ENCODE assay signal across 11 cellular contexts in genomic region chr1:202834771-202835547, GRCh38. TPM values are rescaled to one million over a fixed set of nuclear protein-coding genes. Genes with fewer than 3 reads are reported as not detected.
DNase-seq lines count a peak whose midpoint lies in the region; ATAC-seq and TF ChIP-seq lines count a peak whose summit lies in the region.
"Had no signal": no experiment of that assay in that cellular context is flagged by ENCODE, and none has a peak within 500 bp of the region (broad histone marks: within the 10 kb centered on the region; RNA-seq: fewer than 3 reads in every experiment).

No MANE protein-coding gene starts in this region.

- H3K4me1 Mint-ChIP-seq in activated T-cell treated with anti-CD3 and anti-CD28 coated beads, Interleukin-2, amount 50 U/mL, for 72 hours (ENCODE audit: low read depth): peaks cover 40% of the 10 kb centered on the region
- H3K4me1 Mint-ChIP-seq in nephron progenitor cell: no peaks in the 10 kb centered on the region

- peaks cover 6% of the 10 kb centered on the region for H3K27me3 Mint-ChIP-seq in activated T-cell treated with anti-CD3 and anti-CD28 coated beads, Interleukin-2, amount 50 U/mL, for 72 hours (ENCODE audit: low read depth)
- H3K27me3 Mint-ChIP-seq in nephron progenitor cell (ENCODE audit: low read depth, poor library complexity): peaks cover 18% of the 10 kb centered on the region

- DNase-seq in stimulated activated CD4-positive, alpha-beta T cell treated with anti-CD3 and anti-CD28 coated beads, Interleukin-15, amount 100 ng/mL, for 24 hours: peak; percentile 49
- DNase-seq in stimulated activated CD4-positive, alpha-beta T cell treated with anti-CD3 and anti-CD28 coated beads, Interleukin-12 subunit alpha, Interleukin-12 subunit beta, amount 100 ng/mL, for 4 hours: no peak
- peak; percentile 26 to 34 for DNase-seq in activated T-cell treated with anti-CD3 and anti-CD28 coated beads, Interleukin-2, amount 50 U/mL, for 72 hours
- DNase-seq in iPS-NIHi7 (ENCODE audit: extremely low spot score) (peak; percentile 18), putamen (ENCODE audit: low spot score) (no peak), dedifferentiated amniotic fluid mesenchymal stem cell (ENCODE audit: extremely low spot score) (no peak), nephron progenitor cell (no peak)
- DNase-seq: lower lobe of right lung, NCI-H2227 treated with DMSO at 0.1 percent for 48 hours had no signal

- 46% methylated on average over 10 of the region's 10 CpGs for WGBS in thymus

- H3K27me3 ChIP-seq in thymus (ENCODE audit: control insufficient read depth, insufficient read depth): no peaks in the 10 kb centered on the region

- ATAC-seq in activated T-cell treated with anti-CD3 and anti-CD28 coated beads, Interleukin-2, amount 50 U/mL, for 72 hours (replicated peaks in 1 of 2): peak; percentile 76 to 77

- H3K27ac ChIP-seq in thymus (ENCODE audit: low read depth): peak overlapping the region; percentile 8
- H3K27ac ChIP-seq: lower lobe of right lung had no signal

- H3K4me3 ChIP-seq in thymus (ENCODE audit: low read length): no peak overlapping the region
- H3K4me3 ChIP-seq: lower lobe of right lung had no signal

- H3K36me3 ChIP-seq in thymus (ENCODE audit: control insufficient read depth, insufficient read depth): no peaks in the 10 kb centered on the region
- H3K36me3 ChIP-seq: lower lobe of right lung had no signal

- no peaks in the 10 kb centered on the region for H3K36me3 Mint-ChIP-seq in activated T-cell treated with anti-CD3 and anti-CD28 coated beads, Interleukin-2, amount 50 U/mL, for 72 hours (ENCODE audit: insufficient read depth in 2 of 2)
- no peaks in the 10 kb centered on the region for H3K36me3 Mint-ChIP-seq in nephron progenitor cell (ENCODE audit: low read depth)

- peaks cover 32% of the 10 kb centered on the region for H3K4me1 ChIP-seq in thymus (ENCODE audit: control insufficient read depth, insufficient read depth, low read length)

- peak overlapping the region; percentile 17 for H3K27ac Mint-ChIP-seq in activated T-cell treated with anti-CD3 and anti-CD28 coated beads, Interleukin-2, amount 50 U/mL, for 72 hours
- no peak overlapping the region for H3K27ac Mint-ChIP-seq in nephron progenitor cell

- peak overlapping the region; percentile 39 to 50 for H3K4me3 Mint-ChIP-seq in activated T-cell treated with anti-CD3 and anti-CD28 coated beads, Interleukin-2, amount 50 U/mL, for 72 hours
- no peak overlapping the region for H3K4me3 Mint-ChIP-seq in nephron progenitor cell

- no peak for TF ChIP-seq CTCF in nephron progenitor cell (IDR thresholded peaks at IDR 0.05)

- H3K9me3 ChIP-seq in thymus (ENCODE audit: control insufficient read depth): no peaks in the 10 kb centered on the region
- H3K9me3 ChIP-seq: lower lobe of right lung had no signal

- H3K9me3 Mint-ChIP-seq in activated T-cell treated with anti-CD3 and anti-CD28 coated beads, Interleukin-2, amount 50 U/mL, for 72 hours: no peaks in the 10 kb centered on the region
- no peaks in the 10 kb centered on the region for H3K9me3 Mint-ChIP-seq in nephron progenitor cell

RNA-seq across cellular contexts. Expression of gene PCAT6, which starts 24.2 kb away (rescaled TPM):
- 1 to 10 TPM; 1.0 to 1.8 TPM for total RNA-seq in activated T-cell treated with anti-CD3 and anti-CD28 coated beads, Interleukin-2, amount 50 U/mL, for 72 hours
- polyA plus RNA-seq in thymus: 1.5 TPM
- total RNA-seq: T-helper 2 cell treated with Interferon-gamma antibody and Interleukin-4, amounts not matched to agents 100 ng/mL and 5 ng/mL, for 36 hours had no signal

RNA-seq across cellular contexts. Expression of gene KDM5B, which starts 26.7 kb away (rescaled TPM):
- 10 to 100 TPM; 47.0 to 53.6 TPM for total RNA-seq in activated T-cell treated with anti-CD3 and anti-CD28 coated beads, Interleukin-2, amount 50 U/mL, for 72 hours
- 32.0 TPM for polyA plus RNA-seq in thymus

RNA-seq across cellular contexts. Expression of gene RABIF, which starts 54.0 kb away (rescaled TPM):
- total RNA-seq in activated T-cell treated with anti-CD3 and anti-CD28 coated beads, Interleukin-2, amount 50 U/mL, for 72 hours: 10 to 100 TPM in 1 of 2 donors, 1 to 10 TPM in 1; 8.4 to 10.8 TPM
- 9.4 TPM for polyA plus RNA-seq in thymus

Comparison
In these comparisons a context has a peak if more than half of its experiments do, and no peak if none do; other contexts are left out.
1. DNase-seq: peak in stimulated activated CD4-positive, alpha-beta T cell treated with anti-CD3 and anti-CD28 coated beads, Interleukin-15, amount 100 ng/mL, for 24 hours (single experiment), activated T-cell treated with anti-CD3 and anti-CD28 coated beads, Interleukin-2, amount 50 U/mL, for 72 hours (2 of 2) and iPS-NIHi7 (single experiment); none in stimulated activated CD4-positive, alpha-beta T cell treated with anti-CD3 and anti-CD28 coated beads, Interleukin-12 subunit alpha, Interleukin-12 subunit beta, amount 100 ng/mL, for 4 hours (single experiment), putamen (single experiment), dedifferentiated amniotic fluid mesenchymal stem cell (single experiment) and nephron progenitor cell (single experiment).